In the genomic region with DNA sequence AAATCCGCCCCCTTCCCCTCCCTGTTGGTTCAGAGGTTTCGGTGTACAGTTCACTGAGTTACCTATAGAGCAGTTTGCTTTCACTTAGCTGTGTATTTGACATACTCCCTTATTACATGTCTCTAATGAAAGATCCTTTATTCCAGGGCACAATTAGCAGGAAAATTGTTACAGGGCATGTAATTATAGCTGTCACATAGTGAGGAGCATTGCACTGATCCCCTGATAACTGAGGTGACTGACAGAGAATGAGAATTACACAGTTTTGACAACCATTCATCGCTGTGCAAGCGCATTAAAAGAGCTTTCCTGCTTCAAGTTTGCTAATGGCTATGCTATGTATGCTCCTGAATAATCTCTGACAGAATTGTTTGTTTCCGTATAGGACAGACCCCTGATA, we compare ENCODE assay signal across 11 cellular contexts.
"Had no signal": no experiment of that assay in that cellular context is flagged by ENCODE, and none has a peak within 500 bp of the region (broad histone marks: within the 10 kb centered on the region; RNA-seq: fewer than 3 reads in every experiment).

No MANE protein-coding gene starts in this region.

- DNase-seq: activated CD4-positive, alpha-beta T cell treated with anti-CD3 and anti-CD28 coated beads, Interleukin-2, amount 10 ng/mL, durations not matched to agents 24 days and 14 days; anterior cingulate cortex; brain microvascular endothelial cell; central memory CD4-positive, alpha-beta T cell; dorsolateral prefrontal cortex; sigmoid colon; stimulated activated CD4-positive, alpha-beta T cell treated with anti-CD3 and anti-CD28 coated beads, Interleukin-4, amount 100 ng/mL, for 24 hours; stimulated activated naive B cell treated with anti-CD40 and anti-IgM and Interleukin-4, amounts not matched to agents 10 μg/mL and 1 μg/mL and 100 μg/mL, for 72 hours; thyroid gland had no signal

- H3K27ac ChIP-seq: brain microvascular endothelial cell, parathyroid adenoma, sigmoid colon, thyroid gland had no signal

- ATAC-seq: natural killer cell treated with Interleukin-12 subunit alpha and Interleukin-12 subunit beta and Interleukin-15 and Interleukin-18, amount 100 ng/mL, for 72 hours; stimulated activated naive B cell treated with anti-CD40 and anti-IgM and Interleukin-4, amounts not matched to agents 10 μg/mL and 1 μg/mL and 100 μg/mL, for 72 hours had no signal

- H3K9me3 Mint-ChIP-seq: activated CD4-positive, alpha-beta T cell treated with anti-CD3 and anti-CD28 coated beads, Interleukin-2, amount 10 ng/mL, durations not matched to agents 24 days and 14 days; natural killer cell treated with Interleukin-12 subunit alpha and Interleukin-12 subunit beta and Interleukin-15 and Interleukin-18, amount 100 ng/mL, for 72 hours; stimulated activated naive B cell treated with anti-CD40 and anti-IgM and Interleukin-4, amounts not matched to agents 10 μg/mL and 1 μg/mL and 100 μg/mL, for 72 hours had no signal

- H3K27me3 ChIP-seq: brain microvascular endothelial cell, dorsolateral prefrontal cortex, sigmoid colon, thyroid gland had no signal

- H3K27ac Mint-ChIP-seq: activated CD4-positive, alpha-beta T cell treated with anti-CD3 and anti-CD28 coated beads, Interleukin-2, amount 10 ng/mL, durations not matched to agents 24 days and 14 days; natural killer cell treated with Interleukin-12 subunit alpha and Interleukin-12 subunit beta and Interleukin-15 and Interleukin-18, amount 100 ng/mL, for 72 hours; stimulated activated naive B cell treated with anti-CD40 and anti-IgM and Interleukin-4, amounts not matched to agents 10 μg/mL and 1 μg/mL and 100 μg/mL, for 72 hours had no signal

- H3K4me3 Mint-ChIP-seq: activated CD4-positive, alpha-beta T cell treated with anti-CD3 and anti-CD28 coated beads, Interleukin-2, amount 10 ng/mL, durations not matched to agents 24 days and 14 days; natural killer cell treated with Interleukin-12 subunit alpha and Interleukin-12 subunit beta and Interleukin-15 and Interleukin-18, amount 100 ng/mL, for 72 hours; stimulated activated naive B cell treated with anti-CD40 and anti-IgM and Interleukin-4, amounts not matched to agents 10 μg/mL and 1 μg/mL and 100 μg/mL, for 72 hours had no signal

- H3K9me3 ChIP-seq: sigmoid colon, thyroid gland had no signal

- H3K27me3 Mint-ChIP-seq: activated CD4-positive, alpha-beta T cell treated with anti-CD3 and anti-CD28 coated beads, Interleukin-2, amount 10 ng/mL, durations not matched to agents 24 days and 14 days; natural killer cell treated with Interleukin-12 subunit alpha and Interleukin-12 subunit beta and Interleukin-15 and Interleukin-18, amount 100 ng/mL, for 72 hours; stimulated activated naive B cell treated with anti-CD40 and anti-IgM and Interleukin-4, amounts not matched to agents 10 μg/mL and 1 μg/mL and 100 μg/mL, for 72 hours had no signal

- H3K4me1 ChIP-seq: parathyroid adenoma had no signal

- H3K36me3 ChIP-seq: thyroid gland had no signal

- H3K4me3 ChIP-seq: dorsolateral prefrontal cortex, sigmoid colon, thyroid gland had no signal
